ENCODE assay signal across 22 cellular contexts in the genomic region with DNA sequence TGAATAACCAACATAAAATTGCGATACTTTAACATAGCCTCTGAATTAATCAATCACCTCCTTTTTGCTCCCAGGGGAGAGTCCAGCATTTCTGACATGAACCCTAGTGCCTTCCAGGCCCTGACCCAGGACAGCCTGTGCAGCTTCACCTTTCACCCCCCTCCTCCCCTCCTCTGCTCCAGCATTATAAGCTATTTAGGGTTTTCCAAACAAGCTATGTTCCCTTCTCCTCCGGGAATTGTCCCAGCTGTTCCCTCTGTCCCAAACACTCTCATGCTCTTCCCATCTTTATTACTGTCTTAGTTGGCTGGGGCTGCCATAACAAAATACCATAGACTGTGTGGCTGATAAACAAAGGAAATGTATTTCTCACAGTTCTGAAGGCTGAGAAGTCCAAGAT.
"Had no signal": no experiment of that assay in that cellular context is flagged by ENCODE, and none has a peak within 500 bp of the region (broad histone marks: within the 10 kb centered on the region; RNA-seq: fewer than 3 reads in every experiment).

No MANE protein-coding gene starts in this region.

- H3K4me1 Mint-ChIP-seq: central memory CD8-positive, alpha-beta T cell; stimulated activated naive CD8-positive, alpha-beta T cell treated with anti-CD3 and anti-CD28 coated beads, Interleukin-15, amount 100 ng/mL, for 72 hours; T-cell had no signal

- H3K9me3 Mint-ChIP-seq: activated naive CD4-positive, alpha-beta T cell treated with anti-CD3 and anti-CD28 coated beads for 36 hours; activated T-cell treated with anti-CD3 and anti-CD28 coated beads, Interleukin-2, amount 50 U/mL, for 24 hours; activated T-helper 2 cell treated with anti-CD3 and anti-CD28 coated beads, Interferon-gamma antibody, Interleukin-2, Interleukin-4, amounts not matched to agents 10 μg/mL and 5 μg/mL and 100 μg/mL, durations not matched to agents 14 hours and 24 hours and 36 hours; central memory CD8-positive, alpha-beta T cell; nephron; stimulated activated naive CD8-positive, alpha-beta T cell treated with anti-CD3 and anti-CD28 coated beads, Interleukin-15, amount 100 ng/mL, for 72 hours; T-cell had no signal

- H3K4me3 ChIP-seq: coronary artery, lower lobe of right lung had no signal

- DNase-seq: activated CD4-positive, alpha-beta T cell treated with anti-CD3 and anti-CD28 coated beads for 48 hours; activated CD4-positive, CD25-positive, alpha-beta regulatory T cell; activated CD8-positive, alpha-beta T cell treated with anti-CD3 and anti-CD28 coated beads, Interleukin-2, amount 10 ng/mL, durations not matched to agents 7 days and 5 days; activated naive CD4-positive, alpha-beta T cell treated with anti-CD3 and anti-CD28 coated beads for 36 hours; activated T-cell treated with anti-CD3 and anti-CD28 coated beads, Interleukin-2, amount 50 U/mL, for 24 hours; anterior cingulate cortex; brain microvascular endothelial cell; erythroblast; head of caudate nucleus; lower lobe of right lung; small intestine; stimulated activated CD4-positive, alpha-beta T cell treated with anti-CD3 and anti-CD28 coated beads, Interleukin-15, amount 100 ng/mL, for 24 hours; stimulated activated CD4-positive, alpha-beta T cell treated with anti-CD3 and anti-CD28 coated beads, Interleukin-2, amount 100 ng/mL, for 48 hours; stimulated activated naive CD8-positive, alpha-beta T cell treated with anti-CD3 and anti-CD28 coated beads, Interleukin-15, amount 100 ng/mL, for 72 hours; T-cell; trophoblast cell had no signal

- H3K27me3 Mint-ChIP-seq: stimulated activated naive CD8-positive, alpha-beta T cell treated with anti-CD3 and anti-CD28 coated beads, Interleukin-15, amount 100 ng/mL, for 72 hours had no signal

- H3K4me3 Mint-ChIP-seq: activated CD8-positive, alpha-beta T cell treated with anti-CD3 and anti-CD28 coated beads, Interleukin-2, amount 10 ng/mL, durations not matched to agents 7 days and 5 days; activated naive CD4-positive, alpha-beta T cell treated with anti-CD3 and anti-CD28 coated beads for 36 hours; activated T-cell treated with anti-CD3 and anti-CD28 coated beads, Interleukin-2, amount 50 U/mL, for 24 hours; central memory CD8-positive, alpha-beta T cell; nephron; stimulated activated naive CD8-positive, alpha-beta T cell treated with anti-CD3 and anti-CD28 coated beads, Interleukin-15, amount 100 ng/mL, for 72 hours; T-cell had no signal

- ATAC-seq: activated CD8-positive, alpha-beta T cell treated with anti-CD3 and anti-CD28 coated beads, Interleukin-2, amount 10 ng/mL, durations not matched to agents 7 days and 5 days; right cardiac atrium; stimulated activated naive CD8-positive, alpha-beta T cell treated with anti-CD3 and anti-CD28 coated beads, Interleukin-15, amount 100 ng/mL, for 72 hours; T-cell had no signal

- H3K36me3 ChIP-seq: brain microvascular endothelial cell, lower lobe of right lung had no signal

- H3K9me3 ChIP-seq: lower lobe of right lung had no signal

- H3K27ac ChIP-seq: brain microvascular endothelial cell, coronary artery, lower lobe of right lung had no signal

- H3K36me3 Mint-ChIP-seq: T-cell had no signal

- H3K27me3 ChIP-seq: brain microvascular endothelial cell had no signal

- H3K27ac Mint-ChIP-seq: activated CD8-positive, alpha-beta T cell treated with anti-CD3 and anti-CD28 coated beads, Interleukin-2, amount 10 ng/mL, durations not matched to agents 7 days and 5 days; activated naive CD4-positive, alpha-beta T cell treated with anti-CD3 and anti-CD28 coated beads for 36 hours; activated T-cell treated with anti-CD3 and anti-CD28 coated beads, Interleukin-2, amount 50 U/mL, for 24 hours; activated T-helper 2 cell treated with anti-CD3 and anti-CD28 coated beads, Interferon-gamma antibody, Interleukin-2, Interleukin-4, amounts not matched to agents 10 μg/mL and 5 μg/mL and 100 μg/mL, durations not matched to agents 14 hours and 24 hours and 36 hours; nephron; progenitor cell of endocrine pancreas; stimulated activated naive CD8-positive, alpha-beta T cell treated with anti-CD3 and anti-CD28 coated beads, Interleukin-15, amount 100 ng/mL, for 72 hours; T-cell had no signal

- H3K4me1 ChIP-seq: lower lobe of right lung had no signal
